In the genomic region with DNA sequence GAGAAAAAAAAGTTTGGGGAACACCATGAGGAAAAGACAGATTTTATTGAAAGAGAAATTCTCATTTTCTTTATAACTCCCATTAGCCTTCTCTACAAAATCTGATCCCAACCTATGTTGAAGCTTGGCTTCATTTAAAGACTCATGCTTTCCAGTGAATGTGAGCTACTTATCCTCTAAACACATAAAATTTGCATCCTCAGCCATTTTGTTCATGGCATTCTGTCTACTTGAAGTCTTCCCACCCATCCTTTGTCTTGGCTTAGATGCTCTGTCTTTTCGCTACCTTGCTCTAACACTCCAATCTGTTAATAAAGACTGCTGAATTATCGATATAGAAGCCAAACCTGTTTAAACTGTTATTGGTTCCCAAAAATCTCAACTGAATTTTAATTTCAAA, we compare ENCODE assay signal across 10 cellular contexts. TPM values are rescaled to one million over a fixed set of nuclear protein-coding genes. Genes with fewer than 3 reads are reported as not detected.
"Had no signal": no experiment of that assay in that cellular context is flagged by ENCODE, and none has a peak within 500 bp of the region (broad histone marks: within the 10 kb centered on the region; RNA-seq: fewer than 3 reads in every experiment).

No MANE protein-coding gene starts in this region.

- DNase-seq: GM23248, GOT3, H7, HFFc6, IMR-90, KBM-7 had no signal

- H3K9me3 ChIP-seq: HAP-1 had no signal

- H3K36me3 ChIP-seq: HAP-1 had no signal

- H3K9me3 Mint-ChIP-seq: HFFc6 had no signal

- ATAC-seq: HCT116 had no signal

- H3K27ac ChIP-seq: GM23248, HL-60, KMS-11 had no signal

- H3K4me1 ChIP-seq: HAP-1 had no signal

- H3K4me3 Mint-ChIP-seq: HFFc6 had no signal

- H3K9ac ChIP-seq: GM23248, KMS-11 had no signal

- H2AFZ ChIP-seq: GM23248 had no signal

- H3K4me3 ChIP-seq: GM23248, HAP-1 had no signal

- H3K27ac Mint-ChIP-seq: HFFc6 had no signal

- H3K4me2 ChIP-seq: KMS-11 had no signal

RNA-seq across cellular contexts. Expression of a gene that starts 39.3 kb away (rescaled TPM):
- total RNA-seq: GM23248 had no signal
